ENCODE assay signal across 32 cellular contexts in genomic region chr16:12086861-12087260, GRCh38.
DNase-seq lines count a peak whose midpoint lies in the region; ATAC-seq and TF ChIP-seq lines count a peak whose summit lies in the region.
"Had no signal": no experiment of that assay in that cellular context is flagged by ENCODE, and none has a peak within 500 bp of the region (broad histone marks: within the 10 kb centered on the region; RNA-seq: fewer than 3 reads in every experiment).

No MANE protein-coding gene starts in this region.

- H2AFZ ChIP-seq in OCI-LY1 (ENCODE audit: low read length): no peak overlapping the region
- no peak overlapping the region for H2AFZ ChIP-seq in smooth muscle cell (ENCODE audit: low read depth)

- POLR2A ChIA-PET in activated CD4-positive, alpha-beta T cell treated with anti-CD3 and anti-CD28 coated beads for 36 hours (lab: Charles Lee): interaction anchor here (0.6 kb wide), 1 partner anchor 805 kb away, joined by 5 read pairs; no protein-coding TSS in a partner anchor

- peaks cover 43% of the 10 kb centered on the region for H3K4me1 Mint-ChIP-seq in activated CD4-positive, alpha-beta T cell treated with anti-CD3 and anti-CD28 coated beads for 36 hours
- peaks cover 36% of the 10 kb centered on the region for H3K4me1 Mint-ChIP-seq in activated T-helper 1 cell treated with anti-CD3 and anti-CD28 coated beads, Interleukin-12 subunit alpha, Interleukin-12 subunit beta, Interleukin-2, Interleukin-4 antibody, amounts not matched to agents 30 ng/mL and 10 ng/mL and 1 ng/mL, durations not matched to agents 14 hours and 24 hours and 36 hours (ENCODE audit: low read depth)

- no peaks in the 10 kb centered on the region for H3K27me3 ChIP-seq in OCI-LY1 (ENCODE audit: insufficient read depth, low read length)
- H3K27me3 ChIP-seq in smooth muscle cell (ENCODE audit: low read depth): no peaks in the 10 kb centered on the region
- H3K27me3 ChIP-seq: adrenal gland, breast epithelium, upper lobe of left lung had no signal

- H3K79me2 ChIP-seq in OCI-LY1 (ENCODE audit: insufficient read depth, low read length) (no peaks in the 10 kb centered on the region), smooth muscle cell (ENCODE audit: low read depth) (no peaks in the 10 kb centered on the region)

- no peak overlapping the region for H3K4me3 Mint-ChIP-seq in activated CD4-positive, alpha-beta T cell treated with anti-CD3 and anti-CD28 coated beads for 36 hours
- no peak overlapping the region for H3K4me3 Mint-ChIP-seq in activated T-helper 1 cell treated with anti-CD3 and anti-CD28 coated beads, Interleukin-12 subunit alpha, Interleukin-12 subunit beta, Interleukin-2, Interleukin-4 antibody, amounts not matched to agents 30 ng/mL and 10 ng/mL and 1 ng/mL, durations not matched to agents 14 hours and 24 hours and 36 hours

- peaks cover 9% of the 10 kb centered on the region for H3K36me3 Mint-ChIP-seq in activated CD4-positive, alpha-beta T cell treated with anti-CD3 and anti-CD28 coated beads for 36 hours (ENCODE audit: low read depth)
- no peaks in the 10 kb centered on the region for H3K36me3 Mint-ChIP-seq in activated T-helper 1 cell treated with anti-CD3 and anti-CD28 coated beads, Interleukin-12 subunit alpha, Interleukin-12 subunit beta, Interleukin-2, Interleukin-4 antibody, amounts not matched to agents 30 ng/mL and 10 ng/mL and 1 ng/mL, durations not matched to agents 14 hours and 24 hours and 36 hours (ENCODE audit: low read depth)

- WGBS in smooth muscle cell (ENCODE audit: low lambda C conversion rate): 84% methylated on average over 5 of the region's 5 CpGs

- H3K4me3 ChIP-seq in OCI-LY1 (ENCODE audit: low read depth, low read length, poor library complexity, severe bottlenecking) (no peak overlapping the region), smooth muscle cell (no peak overlapping the region)
- H3K4me3 ChIP-seq: adrenal gland, breast epithelium, upper lobe of left lung had no signal

- TF ChIP-seq CTCF in OCI-LY1 (IDR thresholded peaks at IDR 0.05; ENCODE audit: low read length) (no peak), smooth muscle cell (IDR thresholded peaks at IDR 0.05; ENCODE audit: borderline replicate concordance, insufficient read depth, poor library complexity, severe bottlenecking) (no peak)

- intact Hi-C loops in activated CD4-positive, alpha-beta T cell treated with anti-CD3 and anti-CD28 coated beads for 36 hours (cut with DNase I, micrococcal nuclease): loop anchor here in 1 of 2 experiments (10.0 kb wide), 2 partner anchors 238 to 448 kb away; no protein-coding TSS in a partner anchor
- intact Hi-C loops in sciatic nerve (cut with DNase I): no loop called here
- intact Hi-C loops in activated T-helper 1 cell treated with anti-CD3 and anti-CD28 coated beads, Interleukin-12 subunit alpha, Interleukin-12 subunit beta, Interleukin-2, Interleukin-4 antibody, amounts not matched to agents 30 ng/mL and 10 ng/mL and 1 ng/mL, durations not matched to agents 14 hours and 24 hours and 36 hours (cut with micrococcal nuclease): no loop called here

- no peak overlapping the region for H3K9ac ChIP-seq in OCI-LY1 (ENCODE audit: low read length)
- no peak overlapping the region for H3K9ac ChIP-seq in smooth muscle cell (ENCODE audit: low read depth)

- H3K27ac Mint-ChIP-seq in activated CD4-positive, alpha-beta T cell treated with anti-CD3 and anti-CD28 coated beads for 36 hours: no peak overlapping the region
- H3K27ac Mint-ChIP-seq in activated T-helper 1 cell treated with anti-CD3 and anti-CD28 coated beads, Interleukin-12 subunit alpha, Interleukin-12 subunit beta, Interleukin-2, Interleukin-4 antibody, amounts not matched to agents 30 ng/mL and 10 ng/mL and 1 ng/mL, durations not matched to agents 14 hours and 24 hours and 36 hours: no peak overlapping the region
- H3K27ac Mint-ChIP-seq: progenitor cell of endocrine pancreas had no signal

- CTCF ChIA-PET in activated CD4-positive, alpha-beta T cell treated with anti-CD3 and anti-CD28 coated beads for 36 hours (lab: Charles Lee): interaction anchor here (1.6 to 1.8 kb wide), 2 partner anchors 9 to 19 kb away, joined by 5 to 8 read pairs; no protein-coding TSS in a partner anchor

- H3K9me3 ChIP-seq in OCI-LY1 (ENCODE audit: low read length): no peaks in the 10 kb centered on the region
- H3K9me3 ChIP-seq in smooth muscle cell (replicated peaks; ENCODE audit: low read depth): no peaks in the 10 kb centered on the region
- H3K9me3 ChIP-seq: adrenal gland, breast epithelium, upper lobe of left lung had no signal

- H3K9me3 Mint-ChIP-seq in activated CD4-positive, alpha-beta T cell treated with anti-CD3 and anti-CD28 coated beads for 36 hours (ENCODE audit: low read depth): no peaks in the 10 kb centered on the region
- no peaks in the 10 kb centered on the region for H3K9me3 Mint-ChIP-seq in activated T-helper 1 cell treated with anti-CD3 and anti-CD28 coated beads, Interleukin-12 subunit alpha, Interleukin-12 subunit beta, Interleukin-2, Interleukin-4 antibody, amounts not matched to agents 30 ng/mL and 10 ng/mL and 1 ng/mL, durations not matched to agents 14 hours and 24 hours and 36 hours

- H3F3A ChIP-seq in OCI-LY1 (ENCODE audit: insufficient read depth, low read length) (no peaks in the 10 kb centered on the region), smooth muscle cell (ENCODE audit: low read depth) (no peaks in the 10 kb centered on the region)

- DNase-seq in activated CD4-positive, alpha-beta T cell treated with anti-CD3 and anti-CD28 coated beads for 36 hours: peak; percentile 1
- DNase-seq in activated CD4-positive, alpha-beta T cell treated with anti-CD3 and anti-CD28 coated beads for 1 hour: no peak
- peak; percentile 14 for DNase-seq in glomerular visceral epithelial cell (ENCODE audit: extremely low spot score)
- DNase-seq in sciatic nerve (ENCODE audit: low spot score): peak; percentile 13
- no peak for DNase-seq in NCI-H510A (lab: John Stamatoyannopoulos, UW)
- no peak for DNase-seq in smooth muscle cell (lab: John Stamatoyannopoulos, UW; ENCODE audit: unreplicated experiment)
- DNase-seq in activated T-helper 1 cell treated with anti-CD3 and anti-CD28 coated beads, Interleukin-12 subunit alpha, Interleukin-12 subunit beta, Interleukin-2, Interleukin-4 antibody, amounts not matched to agents 30 ng/mL and 10 ng/mL and 1 ng/mL, durations not matched to agents 14 hours and 24 hours and 36 hours (ENCODE audit: low spot score): no peak
- DNase-seq: 8988T; activated CD4-positive, alpha-beta T cell treated with anti-CD3 and anti-CD28 coated beads, Interleukin-2, amount 50 U/mL, for 1 hour; activated naive CD4-positive, alpha-beta T cell treated with Interleukin-2 at 50 U/mL for 16 hours; activated T-cell treated with anti-CD3 and anti-CD28 coated beads, Interleukin-2, amount 50 U/mL, for 1 hour; Calu3; DMS79; effector CD4-positive, alpha-beta T cell; GF-D8; hypothalamus; Kasumi-1; NCI-H1417 treated with DMSO at 0.1 percent for 48 hours; NCI-H2081 treated with DMSO at 0.1 percent for 48 hours; NCI-H2227 treated with DMSO at 0.1 percent for 48 hours; SIG-M5; stimulated activated naive CD4-positive, alpha-beta T cell; SW 1271; T1000; upper lobe of left lung; WERI-Rb-1 had no signal

- H4K20me1 ChIP-seq in OCI-LY1 (ENCODE audit: insufficient read depth, low read length): no peaks in the 10 kb centered on the region
- H4K20me1 ChIP-seq in smooth muscle cell (ENCODE audit: low read depth): no peaks in the 10 kb centered on the region

- H3K36me3 ChIP-seq in OCI-LY1 (ENCODE audit: insufficient read depth, low read length): peaks cover 25% of the 10 kb centered on the region
- no peaks in the 10 kb centered on the region for H3K36me3 ChIP-seq in smooth muscle cell (ENCODE audit: low read depth)
- H3K36me3 ChIP-seq: adrenal gland, breast epithelium, WERI-Rb-1 had no signal

- H3K27ac ChIP-seq in OCI-LY1 (ENCODE audit: low read depth, low read length, poor library complexity, severe bottlenecking) (peak overlapping the region; percentile 8), smooth muscle cell (ENCODE audit: low read depth) (no peak overlapping the region)
- H3K27ac ChIP-seq: adrenal gland, breast epithelium, upper lobe of left lung, WERI-Rb-1 had no signal

- no peak for ATAC-seq in activated CD4-positive, alpha-beta T cell treated with anti-CD3 and anti-CD28 coated beads for 36 hours
- no peak for ATAC-seq in sciatic nerve
- ATAC-seq: HepG2, Panc1 had no signal

- H3K4me2 ChIP-seq in OCI-LY1 (ENCODE audit: low read length): no peak overlapping the region
- H3K4me2 ChIP-seq in smooth muscle cell: no peak overlapping the region

- H3K4me1 ChIP-seq in OCI-LY1 (ENCODE audit: insufficient read depth, low read length, severe bottlenecking): peaks cover 47% of the 10 kb centered on the region
- H3K4me1 ChIP-seq in smooth muscle cell (ENCODE audit: low read depth): peaks cover 8% of the 10 kb centered on the region
- H3K4me1 ChIP-seq: breast epithelium had no signal

- no peaks in the 10 kb centered on the region for H3K9me2 ChIP-seq in OCI-LY1 (ENCODE audit: low read depth, low read length)

- H3K27me3 Mint-ChIP-seq in activated CD4-positive, alpha-beta T cell treated with anti-CD3 and anti-CD28 coated beads for 36 hours: no peaks in the 10 kb centered on the region
- no peaks in the 10 kb centered on the region for H3K27me3 Mint-ChIP-seq in activated T-helper 1 cell treated with anti-CD3 and anti-CD28 coated beads, Interleukin-12 subunit alpha, Interleukin-12 subunit beta, Interleukin-2, Interleukin-4 antibody, amounts not matched to agents 30 ng/mL and 10 ng/mL and 1 ng/mL, durations not matched to agents 14 hours and 24 hours and 36 hours (ENCODE audit: insufficient read depth)

Comparison
In these comparisons a context has a peak if more than half of its experiments do, and no peak if none do; other contexts are left out.
1. DNase-seq: peak in activated CD4-positive, alpha-beta T cell treated with anti-CD3 and anti-CD28 coated beads for 36 hours (single experiment), glomerular visceral epithelial cell (single experiment) and sciatic nerve (single experiment); none in activated CD4-positive, alpha-beta T cell treated with anti-CD3 and anti-CD28 coated beads for 1 hour (single experiment), NCI-H510A (single experiment), smooth muscle cell (single experiment) and activated T-helper 1 cell treated with anti-CD3 and anti-CD28 coated beads, Interleukin-12 subunit alpha, Interleukin-12 subunit beta, Interleukin-2, Interleukin-4 antibody, amounts not matched to agents 30 ng/mL and 10 ng/mL and 1 ng/mL, durations not matched to agents 14 hours and 24 hours and 36 hours (single experiment).